19 cellular contexts compared by ENCODE assay signal in the genomic region with DNA sequence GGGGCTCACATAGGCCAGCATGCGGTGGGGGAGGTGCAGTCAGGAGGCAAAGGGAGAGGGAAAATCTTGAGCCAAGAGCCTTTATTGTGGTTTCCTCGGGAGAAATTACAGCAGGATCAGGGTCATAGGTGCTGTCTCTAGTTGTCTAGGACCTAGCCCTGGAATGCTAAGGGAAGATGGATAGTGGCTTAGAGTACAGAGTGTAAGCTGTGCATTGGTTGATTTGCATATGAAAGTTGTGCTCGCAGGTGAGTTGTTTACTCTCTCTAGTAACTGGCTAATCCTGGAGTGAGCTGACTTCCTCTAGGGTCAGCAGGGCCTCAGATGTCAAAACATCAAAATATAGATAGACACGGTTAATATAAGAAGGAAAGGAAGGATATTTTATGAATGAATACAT.
DNase-seq lines count a peak whose midpoint lies in the region; ATAC-seq and TF ChIP-seq lines count a peak whose summit lies in the region.
"Had no signal": no experiment of that assay in that cellular context is flagged by ENCODE, and none has a peak within 500 bp of the region (broad histone marks: within the 10 kb centered on the region; RNA-seq: fewer than 3 reads in every experiment).

No MANE protein-coding gene starts in this region.

- no peak for TF ChIP-seq CTCF in PC-9 (conservative IDR thresholded peaks at IDR 0.05)
- TF ChIP-seq CTCF in glutamatergic neuron (IDR thresholded peaks at IDR 0.05; ENCODE audit: partially characterized antibody, unreplicated experiment) = no peak
- no peak for TF ChIP-seq CTCF in left lung (IDR thresholded peaks at IDR 0.05)

- H4K20me1 ChIP-seq in PC-9 (ENCODE audit: insufficient read depth) = no peaks in the 10 kb centered on the region

- ATAC-seq in GM18517 (IDR thresholded peaks at IDR 0.05; ENCODE audit: unreplicated experiment) (no peak), left lung (no peak)

- H3K9me2 ChIP-seq in PC-9 (ENCODE audit: insufficient read depth) = no peaks in the 10 kb centered on the region

- H3K4me1 ChIP-seq in PC-9 (replicated peaks; ENCODE audit: insufficient read depth) (no peaks in the 10 kb centered on the region), mesendoderm (ENCODE audit: control insufficient read depth, low read depth, low read length) (no peaks in the 10 kb centered on the region), left lung (no peaks in the 10 kb centered on the region)
- H3K4me1 ChIP-seq: HAP-1 had no signal

- BruUV-seq in PC-9 (replicated peaks; lab: Mats Ljungman, UMichigan) = no TSS peak

- peak overlapping the region; percentile 45 for H3K56ac ChIP-seq in mesendoderm (ENCODE audit: low read length)

- H3F3A ChIP-seq in PC-9 (ENCODE audit: insufficient read depth, low read depth) = no peaks in the 10 kb centered on the region

- H3K4me1 Mint-ChIP-seq in glutamatergic neuron (ENCODE audit: low read depth, unreplicated experiment) = peaks cover 25% of the 10 kb centered on the region

- H3K4ac ChIP-seq in mesendoderm (ENCODE audit: low read depth, low read length) = no peak overlapping the region

- 0 out of 2 replicates have a peak overlapping the region, but pooled peaks have one; percentile 11 for H2AFZ ChIP-seq in PC-9
- H2AFZ ChIP-seq: GM23248 had no signal

- no CpG with 5 or more reads among the region's 4 CpGs for WGBS in mesendoderm (ENCODE audit: extremely low coverage, insufficient coverage, low lambda C conversion rate)

- peaks cover 2% of the 10 kb centered on the region for H3K27me3 Mint-ChIP-seq in glutamatergic neuron (ENCODE audit: unreplicated experiment)
- H3K27me3 Mint-ChIP-seq: B cell; CD4-positive, alpha-beta T cell; IgD-negative memory B cell had no signal

- H4K5ac ChIP-seq in mesendoderm (ENCODE audit: low read length) = no peak overlapping the region

- H3K4me2 ChIP-seq in PC-9 (no peak overlapping the region), mesendoderm (ENCODE audit: low read length) (no peak overlapping the region)

- H4K8ac ChIP-seq in mesendoderm (ENCODE audit: low read depth, low read length) = no peak overlapping the region

- H3K79me2 ChIP-seq in PC-9 (ENCODE audit: low read depth) (no peaks in the 10 kb centered on the region), mesendoderm (ENCODE audit: control insufficient read depth, insufficient read depth, low read length) (no peaks in the 10 kb centered on the region)

- H3K36me3 ChIP-seq in PC-9 (ENCODE audit: low read depth) (no peaks in the 10 kb centered on the region), mesendoderm (ENCODE audit: control insufficient read depth, insufficient read depth, low read length) (no peaks in the 10 kb centered on the region), left lung (no peaks in the 10 kb centered on the region)
- H3K36me3 ChIP-seq: HAP-1 had no signal

- CTCF ChIA-PET in PC-9 (lab: Charles Lee) = no interaction called here

- H2AK5ac ChIP-seq in mesendoderm (ENCODE audit: low read length) = no peak overlapping the region

- no peak overlapping the region for H3K18ac ChIP-seq in mesendoderm (ENCODE audit: low read length)

- H3K27ac Mint-ChIP-seq in glutamatergic neuron (ENCODE audit: unreplicated experiment) = peak overlapping the region; percentile 25
- H3K27ac Mint-ChIP-seq: B cell; CD4-positive, alpha-beta T cell had no signal

- H3K9ac ChIP-seq in mesendoderm (ENCODE audit: low read length) = no peak overlapping the region
- H3K9ac ChIP-seq: GM23248 had no signal

- no peak overlapping the region for H3K4me3 Mint-ChIP-seq in glutamatergic neuron (ENCODE audit: unreplicated experiment)
- H3K4me3 Mint-ChIP-seq: B cell; CD4-positive, alpha-beta T cell had no signal

- peaks cover 7% of the 10 kb centered on the region for H3K9me3 Mint-ChIP-seq in glutamatergic neuron (ENCODE audit: unreplicated experiment)

- H3K4me3 ChIP-seq in PC-9 (no peak overlapping the region), mesendoderm (ENCODE audit: low read length) (no peak overlapping the region), left lung (no peak overlapping the region)
- H3K4me3 ChIP-seq: GM23248, HAP-1 had no signal

- no peaks in the 10 kb centered on the region for H3K27me3 ChIP-seq in PC-9 (ENCODE audit: insufficient read depth, low read depth)
- no peaks in the 10 kb centered on the region for H3K27me3 ChIP-seq in mesendoderm (ENCODE audit: insufficient read depth, low read length, poor library complexity)
- H3K27me3 ChIP-seq in left lung = no peaks in the 10 kb centered on the region

- H2BK15ac ChIP-seq in mesendoderm (replicated peaks; ENCODE audit: low read depth) = no peak overlapping the region

- H3K27ac ChIP-seq in PC-9 (no peak overlapping the region), mesendoderm (ENCODE audit: low read depth, low read length) (no peak overlapping the region), left lung (no peak overlapping the region)
- H3K27ac ChIP-seq: GM23248 had no signal

- H2BK120ac ChIP-seq in mesendoderm (ENCODE audit: low read depth, low read length) = no peak overlapping the region

- POLR2A ChIA-PET in PC-9 (lab: Charles Lee; ENCODE audit: unreplicated experiment) = no interaction called here

- H3K79me1 ChIP-seq in mesendoderm (ENCODE audit: low read length) = no peaks in the 10 kb centered on the region

- DNase-seq in ELF-1 (ENCODE audit: low read depth, low spot score) = peak; percentile 3
- no peak for DNase-seq in PC-9
- DNase-seq in glutamatergic neuron = peak; percentile 32
- no peak for DNase-seq in mesendoderm
- no peak for DNase-seq in left lung
- DNase-seq in activated gamma-delta T cell (lab: John Stamatoyannopoulos, UW) = no peak
- DNase-seq in kidney glomerular epithelial cell (lab: John Stamatoyannopoulos, UW) = no peak
- DNase-seq: C1 segment of cervical spinal cord; Calu3; CD4-positive, alpha-beta T cell; DMS 273 treated with DMSO at 0.1 percent for 48 hours; DMS79 treated with DMSO at 0.1 percent for 48 hours; EL; GDM1; GM23248 had no signal

- H3K9me3 ChIP-seq in PC-9 (ENCODE audit: insufficient read depth, low read depth) = no peaks in the 10 kb centered on the region
- H3K9me3 ChIP-seq in left lung = peaks cover 0 to 18% of the 10 kb centered on the region in 2 donors
- H3K9me3 ChIP-seq: HAP-1 had no signal

- no peak overlapping the region for H2BK5ac ChIP-seq in mesendoderm (ENCODE audit: low read length)

- no peaks in the 10 kb centered on the region for H3K36me3 Mint-ChIP-seq in glutamatergic neuron (ENCODE audit: unreplicated experiment)

- H3K23ac ChIP-seq in mesendoderm (ENCODE audit: low read length) = no peak overlapping the region

- intact Hi-C loops in PC-9 (cut with micrococcal nuclease; ENCODE audit: unreplicated experiment) (no loop called here), left lung (cut with DNase I) (no loop called here)

Comparison
In these comparisons a context has a peak if more than half of its experiments do, and no peak if none do; other contexts are left out.
1. DNase-seq: peak in ELF-1 (single experiment) and glutamatergic neuron (single experiment); none in PC-9 (0 of 2), mesendoderm (single experiment), left lung (0 of 2), activated gamma-delta T cell (single experiment) and kidney glomerular epithelial cell (single experiment).